In the genomic region with DNA sequence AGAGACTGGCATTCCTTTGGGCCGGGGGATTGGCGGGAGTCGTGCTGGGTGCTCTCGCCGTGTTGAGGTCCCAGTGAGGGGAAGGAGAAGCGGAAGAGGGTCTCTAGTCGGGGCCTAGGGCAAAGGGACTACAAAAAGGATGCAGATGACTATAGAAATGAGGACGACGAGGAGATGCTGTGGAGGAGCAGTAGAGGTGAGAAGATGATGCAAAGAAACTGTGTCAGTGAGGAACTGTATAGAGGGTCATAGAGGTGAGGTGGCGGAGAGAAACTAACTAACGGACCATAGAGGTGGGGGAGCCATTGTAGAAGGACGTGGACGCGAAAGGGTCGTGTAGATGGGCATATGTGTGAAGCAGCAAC, we compare ENCODE assay signal across 1 cellular context.
A peak's percentile ranks its signal among the peaks of the same experiment; 100 is the strongest.
TF ChIP-seq lines count a peak whose summit lies in the region.

No MANE protein-coding gene starts in this region.

TF ChIP-seq in K562, 482 proteins besides CTCF, POLR2A, EP300 and RAD21 (continued from another document):
- TF ChIP-seq, protein P1, sequence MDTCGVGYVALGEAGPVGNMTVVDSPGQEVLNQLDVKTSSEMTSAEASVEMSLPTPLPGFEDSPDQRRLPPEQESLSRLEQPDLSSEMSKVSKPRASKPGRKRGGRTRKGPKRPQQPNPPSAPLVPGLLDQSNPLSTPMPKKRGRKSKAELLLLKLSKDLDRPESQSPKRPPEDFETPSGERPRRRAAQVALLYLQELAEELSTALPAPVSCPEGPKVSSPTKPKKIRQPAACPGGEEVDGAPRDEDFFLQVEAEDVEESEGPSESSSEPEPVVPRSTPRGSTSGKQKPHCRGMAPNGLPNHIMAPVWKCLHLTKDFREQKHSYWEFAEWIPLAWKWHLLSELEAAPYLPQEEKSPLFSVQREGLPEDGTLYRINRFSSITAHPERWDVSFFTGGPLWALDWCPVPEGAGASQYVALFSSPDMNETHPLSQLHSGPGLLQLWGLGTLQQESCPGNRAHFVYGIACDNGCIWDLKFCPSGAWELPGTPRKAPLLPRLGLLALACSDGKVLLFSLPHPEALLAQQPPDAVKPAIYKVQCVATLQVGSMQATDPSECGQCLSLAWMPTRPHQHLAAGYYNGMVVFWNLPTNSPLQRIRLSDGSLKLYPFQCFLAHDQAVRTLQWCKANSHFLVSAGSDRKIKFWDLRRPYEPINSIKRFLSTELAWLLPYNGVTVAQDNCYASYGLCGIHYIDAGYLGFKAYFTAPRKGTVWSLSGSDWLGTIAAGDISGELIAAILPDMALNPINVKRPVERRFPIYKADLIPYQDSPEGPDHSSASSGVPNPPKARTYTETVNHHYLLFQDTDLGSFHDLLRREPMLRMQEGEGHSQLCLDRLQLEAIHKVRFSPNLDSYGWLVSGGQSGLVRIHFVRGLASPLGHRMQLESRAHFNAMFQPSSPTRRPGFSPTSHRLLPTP (IDR thresholded peaks at IDR 0.05; ENCODE audit: borderline replicate concordance, extremely low read depth, insufficient read length): no peak
- TF ChIP-seq, protein P2, sequence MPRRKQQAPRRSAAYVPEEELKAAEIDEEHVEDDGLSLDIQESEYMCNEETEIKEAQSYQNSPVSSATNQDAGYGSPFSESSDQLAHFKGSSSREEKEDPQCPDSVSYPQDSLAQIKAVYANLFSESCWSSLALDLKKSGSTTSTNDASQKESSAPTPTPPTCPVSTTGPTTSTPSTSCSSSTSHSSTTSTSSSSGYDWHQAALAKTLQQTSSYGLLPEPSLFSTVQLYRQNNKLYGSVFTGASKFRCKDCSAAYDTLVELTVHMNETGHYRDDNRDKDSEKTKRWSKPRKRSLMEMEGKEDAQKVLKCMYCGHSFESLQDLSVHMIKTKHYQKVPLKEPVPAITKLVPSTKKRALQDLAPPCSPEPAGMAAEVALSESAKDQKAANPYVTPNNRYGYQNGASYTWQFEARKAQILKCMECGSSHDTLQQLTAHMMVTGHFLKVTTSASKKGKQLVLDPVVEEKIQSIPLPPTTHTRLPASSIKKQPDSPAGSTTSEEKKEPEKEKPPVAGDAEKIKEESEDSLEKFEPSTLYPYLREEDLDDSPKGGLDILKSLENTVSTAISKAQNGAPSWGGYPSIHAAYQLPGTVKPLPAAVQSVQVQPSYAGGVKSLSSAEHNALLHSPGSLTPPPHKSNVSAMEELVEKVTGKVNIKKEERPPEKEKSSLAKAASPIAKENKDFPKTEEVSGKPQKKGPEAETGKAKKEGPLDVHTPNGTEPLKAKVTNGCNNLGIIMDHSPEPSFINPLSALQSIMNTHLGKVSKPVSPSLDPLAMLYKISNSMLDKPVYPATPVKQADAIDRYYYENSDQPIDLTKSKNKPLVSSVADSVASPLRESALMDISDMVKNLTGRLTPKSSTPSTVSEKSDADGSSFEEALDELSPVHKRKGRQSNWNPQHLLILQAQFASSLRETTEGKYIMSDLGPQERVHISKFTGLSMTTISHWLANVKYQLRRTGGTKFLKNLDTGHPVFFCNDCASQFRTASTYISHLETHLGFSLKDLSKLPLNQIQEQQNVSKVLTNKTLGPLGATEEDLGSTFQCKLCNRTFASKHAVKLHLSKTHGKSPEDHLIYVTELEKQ (CRISPR knock-in tag; IDR thresholded peaks at IDR 0.05): no peak
- peak; percentile 52 for TF ChIP-seq EP400 (IDR thresholded peaks at IDR 0.05)
- TF ChIP-seq SNIP1 (IDR thresholded peaks at IDR 0.05; ENCODE audit: low read depth): no peak
- no peak for TF ChIP-seq PYGO2 (tag; IDR thresholded peaks at IDR 0.05)
- TF ChIP-seq TBP (optimal IDR thresholded peaks at IDR 0.05; ENCODE audit: low read depth, low read length): no peak
- TF ChIP-seq MCM3 (IDR thresholded peaks at IDR 0.05): no peak
- TF ChIP-seq RHOXF2B (CRISPR knock-in tag; conservative IDR thresholded peaks at IDR 0.05): no peak
- no peak for TF ChIP-seq HNRNPK (IDR thresholded peaks at IDR 0.05; ENCODE audit: low read depth, low read length, poor library complexity, severe bottlenecking)
TF ChIP-seq in K562: peak in this region for 17.
